Comparison of ENCODE assay signal across 1 cellular context in the genomic region with DNA sequence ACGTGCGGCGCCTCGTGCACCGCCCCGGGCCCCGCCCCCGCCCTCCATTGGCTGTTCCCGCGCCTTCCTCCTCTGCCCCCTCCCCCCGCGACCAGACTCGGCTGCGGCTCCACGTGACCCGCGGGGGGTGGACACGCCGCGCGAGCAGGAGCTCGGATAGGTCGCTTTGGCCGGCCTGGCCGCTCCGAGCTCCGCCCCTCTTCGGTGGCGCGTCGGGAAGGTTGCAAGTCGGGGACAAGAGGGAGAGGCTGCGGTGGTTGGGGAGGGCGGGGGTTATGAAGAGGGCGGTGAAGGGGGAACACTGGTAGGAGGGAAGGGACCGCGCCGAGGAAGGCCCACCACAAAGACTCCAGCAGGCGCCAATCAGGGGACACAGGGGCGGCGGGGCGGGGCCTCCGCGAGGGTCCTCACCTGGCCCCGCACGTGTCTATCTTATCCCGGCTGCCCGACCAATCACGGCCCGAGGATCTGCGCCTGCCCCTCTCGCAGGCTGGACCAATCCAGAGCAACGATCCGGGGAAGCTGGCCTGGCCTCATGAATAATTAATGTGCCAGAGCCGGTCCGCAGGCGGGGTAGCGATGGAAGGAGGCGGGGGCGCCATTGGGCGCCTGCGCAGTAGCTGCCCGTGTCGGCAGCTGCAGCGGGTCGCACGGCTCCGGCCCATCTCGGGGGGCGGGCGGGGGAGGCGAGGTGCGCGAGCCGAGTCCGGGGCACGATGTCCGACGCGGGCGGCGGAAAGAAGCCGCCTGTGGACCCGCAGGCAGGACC.
TF ChIP-seq lines count a peak whose summit lies in the region.

A gene with protein sequence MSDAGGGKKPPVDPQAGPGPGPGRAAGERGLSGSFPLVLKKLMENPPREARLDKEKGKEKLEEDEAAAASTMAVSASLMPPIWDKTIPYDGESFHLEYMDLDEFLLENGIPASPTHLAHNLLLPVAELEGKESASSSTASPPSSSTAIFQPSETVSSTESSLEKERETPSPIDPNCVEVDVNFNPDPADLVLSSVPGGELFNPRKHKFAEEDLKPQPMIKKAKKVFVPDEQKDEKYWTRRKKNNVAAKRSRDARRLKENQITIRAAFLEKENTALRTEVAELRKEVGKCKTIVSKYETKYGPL (plus strand): TSS at position 614 of the 769 bp plus-strand sequence. CDS start 103 bp downstream, at position 717.

TF ChIP-seq in liver, 16 proteins besides CTCF, POLR2A, EP300 and RAD21 (continued from another document):
- TF ChIP-seq, protein P1, sequence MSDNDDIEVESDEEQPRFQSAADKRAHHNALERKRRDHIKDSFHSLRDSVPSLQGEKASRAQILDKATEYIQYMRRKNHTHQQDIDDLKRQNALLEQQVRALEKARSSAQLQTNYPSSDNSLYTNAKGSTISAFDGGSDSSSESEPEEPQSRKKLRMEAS (IDR thresholded peaks at IDR 0.05), result peak; percentile 29
